In the genomic region with DNA sequence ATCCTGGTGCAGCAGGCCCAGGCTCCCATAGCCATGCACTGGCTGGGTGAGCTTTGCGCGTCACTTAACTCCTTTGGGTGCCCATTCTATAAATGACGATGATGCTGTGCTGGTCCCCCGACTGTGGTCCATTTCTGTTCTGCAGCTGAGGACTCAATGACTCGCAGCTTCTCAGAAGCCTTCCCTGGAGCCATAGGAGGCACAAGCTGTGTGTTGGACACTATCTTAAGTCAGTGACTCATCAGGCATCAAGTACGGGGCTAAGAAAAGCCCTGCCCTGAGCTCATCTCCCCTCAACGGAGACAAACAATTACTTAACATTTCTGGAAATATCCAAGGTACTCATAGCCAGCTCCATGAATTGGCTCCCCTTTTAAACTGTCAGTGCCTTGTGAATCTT, we compare ENCODE assay signal across 2 cellular contexts.
TF ChIP-seq lines count a peak whose summit lies in the region.

No MANE protein-coding gene starts in this region.

TF ChIP-seq in K562, 482 proteins besides CTCF, POLR2A, EP300 and RAD21:
- TF ChIP-seq CBX1 (IDR thresholded peaks at IDR 0.05; ENCODE audit: low read depth) = no peak
- TF ChIP-seq FOSL1 (tag; conservative IDR thresholded peaks at IDR 0.05) = peak; percentile 57
- TF ChIP-seq JUND (IDR thresholded peaks at IDR 0.05; ENCODE audit: borderline replicate concordance, low read depth, low read length) = peak; percentile 62; the same call in 1 of the 2 replicates
- TF ChIP-seq JUND (tag; IDR thresholded peaks at IDR 0.05; ENCODE audit: borderline replicate concordance, low read depth, low read length) = 0 out of 3 replicates have a peak, but pooled peaks have one; percentile 15
- TF ChIP-seq MYBL2 (IDR thresholded peaks at IDR 0.05; ENCODE audit: low read depth) = no peak
- no peak for TF ChIP-seq MYBL2 (CRISPR knock-in tag; IDR thresholded peaks at IDR 0.05; ENCODE audit: borderline replicate concordance)
- no peak for TF ChIP-seq ZNF143 (CRISPR knock-in tag; IDR thresholded peaks at IDR 0.05)
- TF ChIP-seq, protein P1, sequence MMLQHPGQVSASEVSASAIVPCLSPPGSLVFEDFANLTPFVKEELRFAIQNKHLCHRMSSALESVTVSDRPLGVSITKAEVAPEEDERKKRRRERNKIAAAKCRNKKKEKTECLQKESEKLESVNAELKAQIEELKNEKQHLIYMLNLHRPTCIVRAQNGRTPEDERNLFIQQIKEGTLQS (IDR thresholded peaks at IDR 0.05) = peak; percentile 69
- TF ChIP-seq, protein P1 (CRISPR knock-in tag; conservative IDR thresholded peaks at IDR 0.05) = no peak
- TF ChIP-seq SMAD2 (IDR thresholded peaks at IDR 0.05; ENCODE audit: low read depth, low read length) = no peak

TF ChIP-seq in WTC11, 78 proteins besides CTCF, POLR2A, EP300 and RAD21:
- TF ChIP-seq TP53 (CRISPR knock-in tag; IDR thresholded peaks at IDR 0.05) (no peak), GRHL2 (CRISPR knock-in tag; IDR thresholded peaks at IDR 0.05; ENCODE audit: insufficient replicate concordance, severe bottlenecking) (no peak), ZNF396 (CRISPR knock-in tag; IDR thresholded peaks at IDR 0.05; ENCODE audit: borderline replicate concordance) (no peak)
